In the genomic region with DNA sequence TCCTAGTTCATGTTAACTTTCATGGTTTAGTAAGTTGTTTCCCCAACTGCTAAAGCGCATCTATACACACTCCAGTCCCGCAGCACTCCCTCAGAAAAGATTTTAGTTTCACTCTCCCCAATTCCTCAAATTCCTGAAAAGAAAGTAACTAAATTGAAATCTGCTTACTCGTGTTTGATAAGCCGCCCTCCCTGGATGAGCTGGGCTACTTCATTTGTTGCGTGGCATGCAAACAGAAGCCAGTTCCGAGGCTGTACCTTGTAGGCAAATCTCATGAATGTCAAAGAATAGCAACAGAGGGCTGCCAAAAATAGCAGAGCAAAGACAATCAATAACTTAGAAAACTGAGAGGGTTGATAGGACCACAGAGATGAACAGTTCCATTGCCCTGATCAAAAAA, we compare ENCODE assay signal across 1 cellular context.
TF ChIP-seq lines count a peak whose summit lies in the region.

No MANE protein-coding gene starts in this region.

TF ChIP-seq in endothelial cell of umbilical vein, 7 proteins besides CTCF, POLR2A, EP300 and RAD21:
- TF ChIP-seq MAX (IDR thresholded peaks at IDR 0.05; ENCODE audit: insufficient read depth, insufficient read length) (no peak), FOS (IDR thresholded peaks at IDR 0.05; ENCODE audit: borderline replicate concordance, insufficient read depth, low read length) (no peak), GATA2 (IDR thresholded peaks at IDR 0.05; ENCODE audit: insufficient read depth, insufficient read length, low read depth, low read length) (no peak), POLR2AphosphoS5 (IDR thresholded peaks at IDR 0.05; ENCODE audit: insufficient read depth, low read depth, low read length) (no peak), EZH2 (IDR thresholded peaks at IDR 0.05; ENCODE audit: borderline replicate concordance, low read depth, low read length, severe bottlenecking) (no peak), MYC (IDR thresholded peaks at IDR 0.05; ENCODE audit: low read depth, low read length) (no peak), JUN (IDR thresholded peaks at IDR 0.05; ENCODE audit: borderline replicate concordance, insufficient read depth, insufficient read length, low read depth) (no peak)
